Comparison of ENCODE assay signal across 7 cellular contexts in the genomic region with DNA sequence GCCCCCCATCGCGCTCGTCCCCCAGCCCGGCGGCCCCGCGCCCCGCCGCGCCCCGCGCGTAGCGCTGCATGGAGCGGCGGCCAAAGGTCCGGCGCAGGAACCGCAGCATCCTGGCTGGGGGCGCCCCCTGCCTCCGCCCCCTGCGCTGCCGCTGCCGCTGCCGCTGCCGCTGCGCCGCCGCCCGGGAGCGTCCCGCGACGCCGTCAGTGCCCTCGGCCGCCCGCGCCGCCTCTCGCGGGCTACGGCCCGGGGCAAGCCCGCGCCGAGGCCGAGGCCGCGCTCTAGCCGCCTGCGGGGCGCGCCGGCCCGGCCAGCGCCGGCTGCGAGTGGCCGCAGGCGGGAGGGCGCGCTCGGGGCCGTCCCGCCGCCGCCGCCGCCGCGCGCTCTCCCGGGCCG. TPM values are rescaled to one million over a fixed set of nuclear protein-coding genes. Genes with fewer than 3 reads are reported as not detected.
A peak's percentile ranks its signal among the peaks of the same experiment; 100 is the strongest.
DNase-seq lines count a peak whose midpoint lies in the region; ATAC-seq and TF ChIP-seq lines count a peak whose summit lies in the region.

No MANE protein-coding gene starts in this region.

- CTCF ChIA-PET in CD8-positive, alpha-beta memory T cell (lab: Charles Lee) = no interaction called here

- peaks cover 0 to 3% (median 0%) of the 10 kb centered on the region in 5 donors for H3K9me3 Mint-ChIP-seq in CD8-positive, alpha-beta memory T cell

- peaks cover 54 to 71% of the 10 kb centered on the region in 2 donors for H3K27me3 Mint-ChIP-seq in CD8-positive, alpha-beta memory T cell

- H3K4me3 ChIP-seq in CD8-positive, alpha-beta memory T cell (ENCODE audit: low read length) = no peak overlapping the region

- ATAC-seq in GM18502 (IDR thresholded peaks at IDR 0.05; ENCODE audit: poor library complexity, unreplicated experiment) (peak; percentile 26), GM21576 (IDR thresholded peaks at IDR 0.05; ENCODE audit: unreplicated experiment) (peak; percentile 27), HG03571 (IDR thresholded peaks at IDR 0.05; ENCODE audit: unreplicated experiment) (peak; percentile 17), Right ventricle myocardium superior (ENCODE audit: poor library complexity) (peak; percentile 18), foreskin keratinocyte (no peak)

- no peaks in the 10 kb centered on the region for H3K9me3 ChIP-seq in CD8-positive, alpha-beta memory T cell (ENCODE audit: low read length)

- no peak for TF ChIP-seq CTCF in foreskin keratinocyte (conservative IDR thresholded peaks at IDR 0.05)

- no peak overlapping the region for H3K4me3 Mint-ChIP-seq in CD8-positive, alpha-beta memory T cell

- intact Hi-C loops in Right ventricle myocardium superior (cut with DNase I) = loop anchor here (2.0 to 10.0 kb wide), 2 partner anchors 76 to 136 kb away; no protein-coding TSS in a partner anchor

- DNase-seq in Right ventricle myocardium superior (no peak), foreskin keratinocyte (no peak), NOMO-1 treated with dmso at 0.1 percent for 144 hours (lab: John Stamatoyannopoulos, UW; ENCODE audit: unreplicated experiment) (no peak)
- no peak for DNase-seq in CD8-positive, alpha-beta memory T cell

- H3K4me1 ChIP-seq in CD8-positive, alpha-beta memory T cell (ENCODE audit: insufficient read depth, low read length) = peaks cover 4% of the 10 kb centered on the region
- peaks cover 13% of the 10 kb centered on the region for H3K4me1 ChIP-seq in foreskin keratinocyte

- H3K4me1 Mint-ChIP-seq in CD8-positive, alpha-beta memory T cell = peaks cover 6 to 23% (median 7%) of the 10 kb centered on the region in 3 donors

- POLR2A ChIA-PET in CD8-positive, alpha-beta memory T cell (lab: Charles Lee) = no interaction called here

- no peaks in the 10 kb centered on the region for H3K36me3 Mint-ChIP-seq in CD8-positive, alpha-beta memory T cell

- H3K27me3 ChIP-seq in CD8-positive, alpha-beta memory T cell (ENCODE audit: insufficient read depth, low read length, poor library complexity, severe bottlenecking) = peaks cover 13% of the 10 kb centered on the region
- H3K27me3 ChIP-seq in foreskin keratinocyte = no peaks in the 10 kb centered on the region

- H3K36me3 ChIP-seq in CD8-positive, alpha-beta memory T cell (ENCODE audit: insufficient read depth, low read length) = no peaks in the 10 kb centered on the region

- H3K27ac ChIP-seq in CD8-positive, alpha-beta memory T cell (ENCODE audit: low read depth, low read length) = no peak overlapping the region
- no peak overlapping the region for H3K27ac ChIP-seq in foreskin keratinocyte

- no peak overlapping the region for H3K27ac Mint-ChIP-seq in CD8-positive, alpha-beta memory T cell

RNA-seq across cellular contexts. Expression of gene EPB41L4B, which starts 0.5 kb away (rescaled TPM):
- total RNA-seq in Right ventricle myocardium superior = 9.9 TPM
- total RNA-seq in CD8-positive, alpha-beta memory T cell = under 1 TPM; 0.35 to 0.44 TPM
- polyA plus RNA-seq in CD8-positive, alpha-beta memory T cell = not detected
- total RNA-seq in foreskin keratinocyte = 6.5 and 6.6 TPM in 2 replicates
- 2.9 and 3.7 TPM in 2 replicates for polyA plus RNA-seq in foreskin keratinocyte
